ENCODE assay signal across 26 cellular contexts in genomic region chr17:79263191-79263590, GRCh38.
"Had no signal": no experiment of that assay in that cellular context is flagged by ENCODE, and none has a peak within 500 bp of the region (broad histone marks: within the 10 kb centered on the region; RNA-seq: fewer than 3 reads in every experiment).

No MANE protein-coding gene starts in this region.

- H3K9me3 ChIP-seq: ovary, psoas muscle, right lobe of liver, sigmoid colon, stomach, thoracic aorta, tibial artery, transverse colon, upper lobe of right lung, uterus had no signal

- ATAC-seq: naive thymus-derived CD8-positive, alpha-beta T cell; natural killer cell treated with Interleukin-12 subunit alpha and Interleukin-12 subunit beta and Interleukin-15 and Interleukin-18, amount 100 ng/mL, for 72 hours; psoas muscle; right cardiac atrium; right lobe of liver; stimulated activated effector memory CD8-positive, alpha-beta T cell treated with anti-CD3 and anti-CD28 coated beads, Interleukin-12 subunit alpha, Interleukin-12 subunit beta, amount 100 ng/mL, for 72 hours; upper lobe of right lung had no signal

- DNase-seq: naive B cell; naive thymus-derived CD8-positive, alpha-beta T cell; nephron progenitor cell; occipital lobe; ovary; posterior cingulate gyrus; psoas muscle; right cardiac atrium; right lobe of liver; sigmoid colon; small intestine; stimulated activated CD4-positive, alpha-beta T cell treated with anti-CD3 and anti-CD28 coated beads, Interleukin-15, amount 100 ng/mL, for 24 hours; stimulated activated CD4-positive, alpha-beta T cell treated with anti-CD3 and anti-CD28 coated beads, Interleukin-2, amount 100 ng/mL, for 24 hours; stimulated activated CD4-positive, alpha-beta T cell treated with anti-CD3 and anti-CD28 coated beads, Interleukin-2, amount 100 ng/mL, for 48 hours; stimulated activated CD4-positive, alpha-beta T cell treated with anti-CD3 and anti-CD28 coated beads, Interleukin-4, amount 100 ng/mL, for 24 hours; stimulated activated naive B cell treated with anti-CD40 and anti-IgM and Interleukin-4, amounts not matched to agents 10 μg/mL and 1 μg/mL and 100 μg/mL, for 72 hours; stimulated activated naive CD4-positive, alpha-beta T cell treated with Interleukin-2 at 50 U/mL for 16 hours; stomach; tibial artery; transverse colon; upper lobe of right lung; uterus had no signal

- H3K27ac ChIP-seq: ovary, parathyroid adenoma, psoas muscle, right lobe of liver, sigmoid colon, stomach, thoracic aorta, tibial artery, transverse colon, upper lobe of right lung, uterus had no signal

- H3K4me1 ChIP-seq: parathyroid adenoma, psoas muscle, right lobe of liver, stomach, tibial artery, transverse colon, upper lobe of right lung, uterus had no signal

- H3K9ac ChIP-seq: parathyroid adenoma had no signal

- H3K36me3 ChIP-seq: ovary, right lobe of liver, stomach, thoracic aorta, tibial artery, transverse colon, upper lobe of right lung, uterus had no signal

- H3K27me3 ChIP-seq: ovary, right lobe of liver, sigmoid colon, uterus had no signal

- H2AFZ ChIP-seq: parathyroid adenoma had no signal

- H3K4me3 ChIP-seq: ovary, psoas muscle, right lobe of liver, sigmoid colon, stomach, thoracic aorta, tibial artery, transverse colon, upper lobe of right lung, uterus had no signal
